ENCODE assay signal across 25 cellular contexts in the genomic region with DNA sequence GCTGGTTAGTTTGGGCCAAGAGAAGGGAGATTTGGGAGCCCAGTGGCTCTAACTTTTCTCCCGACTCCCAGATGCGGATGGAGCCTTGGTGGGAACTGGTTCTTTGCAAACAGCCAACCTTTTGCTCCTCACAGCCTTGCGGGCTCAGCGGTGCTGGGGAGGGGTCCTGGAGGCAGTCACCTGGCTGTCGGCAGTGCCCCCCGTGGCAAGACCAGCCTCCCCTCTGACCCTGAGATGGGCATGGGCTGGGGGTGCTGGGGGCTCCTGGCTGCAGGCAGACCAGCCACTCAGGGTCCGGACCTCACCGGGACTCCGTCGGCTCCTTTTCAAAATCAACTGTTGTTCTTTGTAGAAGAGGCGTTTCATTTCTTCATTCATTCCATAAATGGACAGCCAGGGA.
"Had no signal": no experiment of that assay in that cellular context is flagged by ENCODE, and none has a peak within 500 bp of the region (broad histone marks: within the 10 kb centered on the region; RNA-seq: fewer than 3 reads in every experiment).

No MANE protein-coding gene starts in this region.

- H3K4me3 ChIP-seq: esophagus squamous epithelium, left ventricle myocardium inferior, mucosa of descending colon, psoas muscle, testis, transverse colon had no signal

- H3K36me3 Mint-ChIP-seq: activated naive CD4-positive, alpha-beta T cell treated with anti-CD3 and anti-CD28 coated beads, Interleukin-2, amount 50 U/mL, for 72 hours; natural killer cell treated with Interleukin-12 subunit alpha and Interleukin-12 subunit beta and Interleukin-15 and Interleukin-18, amount 100 ng/mL, for 72 hours had no signal

- H3K27me3 Mint-ChIP-seq: activated B cell treated with CpG ODN at 0.5 μM for 24 hours; activated CD8-positive, alpha-beta T cell treated with anti-CD3 and anti-CD28 coated beads for 36 hours; natural killer cell treated with Interleukin-12 subunit alpha and Interleukin-12 subunit beta and Interleukin-15 and Interleukin-18, amount 100 ng/mL, for 72 hours had no signal

- H3K36me3 ChIP-seq: esophagus squamous epithelium, left ventricle myocardium inferior, transverse colon had no signal

- DNase-seq: activated B cell treated with CpG ODN at 0.5 μM for 24 hours; activated CD4-positive, alpha-beta T cell treated with anti-CD3 and anti-CD28 coated beads, Interleukin-2, amount 50 U/mL, for 1 hour; activated CD8-positive, alpha-beta T cell treated with anti-CD3 and anti-CD28 coated beads for 36 hours; activated naive CD4-positive, alpha-beta T cell; activated T-cell treated with anti-CD3 and anti-CD28 coated beads, Interleukin-2, amount 50 U/mL, for 48 hours; dermis blood vessel endothelial cell; effector CD4-positive, alpha-beta T cell; esophagus squamous epithelium; foreskin melanocyte; islet precursor cell; left ventricle myocardium inferior; mucosa of descending colon; nucleus accumbens; psoas muscle; stimulated activated CD4-positive, alpha-beta T cell treated with anti-CD3 and anti-CD28 coated beads, Interleukin-15, amount 100 ng/mL, for 24 hours; stimulated activated CD4-positive, alpha-beta T cell treated with anti-CD3 and anti-CD28 coated beads, Interleukin-2, amount 100 ng/mL, for 24 hours; stimulated activated naive CD4-positive, alpha-beta T cell treated with Interleukin-2 at 50 U/mL for 16 hours; SW 1271; T-helper 2 cell; testis; transverse colon had no signal

- H3K27ac ChIP-seq: epithelial cell of prostate, esophagus squamous epithelium, left ventricle myocardium inferior, parathyroid adenoma, psoas muscle, transverse colon had no signal

- ATAC-seq: activated CD8-positive, alpha-beta T cell treated with anti-CD3 and anti-CD28 coated beads for 36 hours; activated naive CD4-positive, alpha-beta T cell treated with anti-CD3 and anti-CD28 coated beads, Interleukin-2, amount 50 U/mL, for 72 hours; mucosa of descending colon; natural killer cell treated with Interleukin-12 subunit alpha and Interleukin-12 subunit beta and Interleukin-15 and Interleukin-18, amount 100 ng/mL, for 72 hours; psoas muscle had no signal

- H3K27ac Mint-ChIP-seq: activated B cell treated with CpG ODN at 0.5 μM for 24 hours; activated naive CD4-positive, alpha-beta T cell treated with anti-CD3 and anti-CD28 coated beads, Interleukin-2, amount 50 U/mL, for 72 hours had no signal

- H3K4me3 Mint-ChIP-seq: activated B cell treated with CpG ODN at 0.5 μM for 24 hours; activated CD8-positive, alpha-beta T cell treated with anti-CD3 and anti-CD28 coated beads for 36 hours; natural killer cell treated with Interleukin-12 subunit alpha and Interleukin-12 subunit beta and Interleukin-15 and Interleukin-18, amount 100 ng/mL, for 72 hours had no signal

- H3K9me3 ChIP-seq: esophagus squamous epithelium, left ventricle myocardium inferior, mucosa of descending colon, psoas muscle, testis, transverse colon had no signal

- H3K4me1 ChIP-seq: parathyroid adenoma had no signal

- H3K9me3 Mint-ChIP-seq: activated B cell treated with CpG ODN at 0.5 μM for 24 hours; activated CD8-positive, alpha-beta T cell treated with anti-CD3 and anti-CD28 coated beads for 36 hours; activated naive CD4-positive, alpha-beta T cell treated with anti-CD3 and anti-CD28 coated beads, Interleukin-2, amount 50 U/mL, for 72 hours; natural killer cell treated with Interleukin-12 subunit alpha and Interleukin-12 subunit beta and Interleukin-15 and Interleukin-18, amount 100 ng/mL, for 72 hours had no signal

- H3K9ac ChIP-seq: parathyroid adenoma had no signal

- H3K27me3 ChIP-seq: esophagus squamous epithelium, testis, transverse colon had no signal
